Comparison of ENCODE assay signal across 8 cellular contexts in genomic region chr1:171743014-171743870, GRCh38. TPM values are rescaled to one million over a fixed set of nuclear protein-coding genes. Genes with fewer than 3 reads are reported as not detected.
A peak's percentile ranks its signal among the peaks of the same experiment; 100 is the strongest.
DNase-seq lines count a peak whose midpoint lies in the region; ATAC-seq and TF ChIP-seq lines count a peak whose summit lies in the region.

No MANE protein-coding gene starts in this region.

- CTCF ChIA-PET in OCI-LY7 (lab: Charles Lee; ENCODE audit: unreplicated experiment), result interaction anchor here (0.6 kb wide), 1 partner anchor 42 kb away, joined by 3 read pairs; no protein-coding TSS in a partner anchor

- H3K9me3 ChIP-seq in OCI-LY7 (ENCODE audit: low read length), result no peaks in the 10 kb centered on the region
- no peaks in the 10 kb centered on the region for H3K9me3 ChIP-seq in left lung

- H3K79me2 ChIP-seq in OCI-LY7 (ENCODE audit: insufficient read depth, low read depth, low read length), result peaks cover 12% of the 10 kb centered on the region; the same call in 1 of the 2 replicates

- DNase-seq in DMS79 treated with DMSO at 0.1 percent for 48 hours (lab: John Stamatoyannopoulos, UW) (peak; percentile 5), DMS79 (lab: John Stamatoyannopoulos, UW) (no peak), OCI-LY7 (ENCODE audit: low spot score) (no peak), caudate nucleus (lab: John Stamatoyannopoulos, UW) (peak in 10 of 61 donors; percentile 0 to 61 (median 16)), left lung (no peak), superior temporal gyrus (ENCODE audit: extremely low spot score) (peak; percentile 63)
- DNase-seq in effector CD4-positive, alpha-beta T cell, result no peak

- no TSS peak for BruUV-seq in OCI-LY7 (replicated peaks; lab: Mats Ljungman, UMichigan)

- no peaks in the 10 kb centered on the region for H3K9me2 ChIP-seq in OCI-LY7 (ENCODE audit: insufficient read depth, low read length)

- no peak overlapping the region for H3K27ac ChIP-seq in OCI-LY7 (ENCODE audit: low read depth, low read length, poor library complexity, severe bottlenecking)
- H3K27ac ChIP-seq in caudate nucleus (ENCODE audit: low read depth, low read length), result peak overlapping the region; percentile 96
- H3K27ac ChIP-seq in left lung, result peak overlapping the region; percentile 96 to 98

- H3K4me3 ChIP-seq in OCI-LY7 (ENCODE audit: low read depth, low read length, poor library complexity, severe bottlenecking) (peak overlapping the region; percentile 85), left lung (peak overlapping the region; percentile 91 to 95)

- H3K4me2 ChIP-seq in OCI-LY7 (ENCODE audit: low read length), result peak overlapping the region; percentile 79

- TF ChIP-seq CTCF in OCI-LY7 (conservative IDR thresholded peaks at IDR 0.05; ENCODE audit: low read length), result no peak
- no peak for TF ChIP-seq CTCF in left lung (IDR thresholded peaks at IDR 0.05)

- H3K4me1 ChIP-seq in OCI-LY7 (ENCODE audit: insufficient read depth, low read length, poor library complexity, severe bottlenecking) (peaks cover 30% of the 10 kb centered on the region), left lung (peaks cover 13 to 57% of the 10 kb centered on the region in 2 donors)

- H3K36me3 ChIP-seq in OCI-LY7 (ENCODE audit: insufficient read depth, low read length), result no peaks in the 10 kb centered on the region
- peaks cover 0 to under 1% of the 10 kb centered on the region in 2 donors for H3K36me3 ChIP-seq in left lung

- H3K27me3 ChIP-seq in left lung, result no peaks in the 10 kb centered on the region

- H4K20me1 ChIP-seq in OCI-LY7 (ENCODE audit: insufficient read depth, low read length), result no peaks in the 10 kb centered on the region

- H2AFZ ChIP-seq in OCI-LY7 (ENCODE audit: low read length), result peak overlapping the region; percentile 84

- intact Hi-C loops in OCI-LY7 (cut with micrococcal nuclease; ENCODE audit: unreplicated experiment) (loop anchor here (2.0 to 5.0 kb wide), 3 partner anchors 258 to 789 kb away; partner anchors contain the start of genes PRRC2C and SUCO), left lung (cut with DNase I) (no loop called here)

- POLR2A ChIA-PET in OCI-LY7 (lab: Charles Lee), result interaction anchor here (0.6 to 4.4 kb wide), 18 partner anchors 18 to 1726 kb away, joined by 3 to 53 read pairs (median 3); partner anchors contain the start of genes METTL13 and PRRC2C

- ATAC-seq in left lung (peak; percentile 16), GM19463 (IDR thresholded peaks at IDR 0.05; ENCODE audit: unreplicated experiment) (no peak)

RNA-seq across cellular contexts. Expression of gene VAMP4, which starts 1.4 kb away (rescaled TPM):
- total RNA-seq in OCI-LY7 (2014; rRNA removed; shearing (Covaris generic)), result 3.2 and 3.4 TPM in 2 replicates
- total RNA-seq in OCI-LY7 (2022), result 7.7 and 14.2 TPM in 2 replicates
- 10 to 100 TPM; 14.7 to 18.8 TPM for total RNA-seq in left lung

RNA-seq across cellular contexts. Expression of gene METTL13, which starts 38.2 kb away (rescaled TPM):
- 22.2 and 28.3 TPM in 2 replicates for total RNA-seq in OCI-LY7 (2014; rRNA removed; shearing (Covaris generic))
- total RNA-seq in OCI-LY7 (2022) (27.5 and 35.4 TPM in 2 replicates), left lung (10 to 100 TPM; 25.1 to 28.2 TPM)

Comparison
In these comparisons a context has a peak if more than half of its experiments do, and no peak if none do; other contexts are left out.
1. DNase-seq: peak in DMS79 treated with DMSO at 0.1 percent for 48 hours (single experiment) and superior temporal gyrus (single experiment); none in DMS79 (single experiment), OCI-LY7 (single experiment), left lung (0 of 2) and effector CD4-positive, alpha-beta T cell (single experiment).